11 cellular contexts compared by ENCODE assay signal in the genomic region with DNA sequence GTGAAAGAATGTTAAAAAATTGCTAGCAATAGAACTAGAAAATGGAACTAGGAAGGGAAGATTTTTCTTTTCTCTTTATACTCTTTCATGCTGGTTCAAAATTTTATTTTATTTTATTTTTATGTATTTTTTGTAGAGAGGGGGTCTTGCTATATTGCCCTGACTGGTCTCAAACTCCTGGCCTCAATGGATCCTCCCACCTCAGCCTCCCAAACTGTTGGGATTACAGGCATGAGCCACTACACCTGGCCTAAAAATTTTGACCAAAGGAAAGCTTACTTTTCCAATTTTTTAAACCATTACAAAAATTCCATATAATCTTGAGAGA. TPM values are rescaled to one million over a fixed set of nuclear protein-coding genes. Genes with fewer than 3 reads are reported as not detected.
DNase-seq lines count a peak whose midpoint lies in the region; ATAC-seq and TF ChIP-seq lines count a peak whose summit lies in the region.
"Had no signal": no experiment of that assay in that cellular context is flagged by ENCODE, and none has a peak within 500 bp of the region (broad histone marks: within the 10 kb centered on the region; RNA-seq: fewer than 3 reads in every experiment).

No MANE protein-coding gene starts in this region.

- H3K79me1 ChIP-seq in trophoblast cell (ENCODE audit: low read length): no peaks in the 10 kb centered on the region

- H3K27me3 ChIP-seq in adrenal gland: no peaks in the 10 kb centered on the region
- H3K27me3 ChIP-seq in tibial nerve: no peaks in the 10 kb centered on the region
- H3K27me3 ChIP-seq in trophoblast cell (ENCODE audit: insufficient read depth, low read length): no peaks in the 10 kb centered on the region
- H3K27me3 ChIP-seq: neutrophil had no signal

- peak overlapping the region; percentile 27 for H3K27ac Mint-ChIP-seq in activated naive CD4-positive, alpha-beta T cell treated with anti-CD3 and anti-CD28 coated beads, Interleukin-2, amount 50 U/mL, for 24 hours
- H3K27ac Mint-ChIP-seq in activated naive CD4-positive, alpha-beta T cell treated with anti-CD3 and anti-CD28 coated beads, Interleukin-2, amount 10 ng/mL, durations not matched to agents 7 days and 5 days: no peak overlapping the region
- H3K27ac Mint-ChIP-seq: IgD-negative memory B cell had no signal

- no peak overlapping the region for H2BK120ac ChIP-seq in trophoblast cell (ENCODE audit: insufficient read depth, low read length, poor library complexity)

- H4K12ac ChIP-seq in trophoblast cell (ENCODE audit: low read depth, low read length): no peak overlapping the region

- H3K4me3 ChIP-seq in adrenal gland (no peak overlapping the region), mucosa of descending colon (no peak overlapping the region), tibial nerve (no peak overlapping the region), trophoblast cell (ENCODE audit: low read depth, low read length) (no peak overlapping the region)

- no peaks in the 10 kb centered on the region for H3K36me3 Mint-ChIP-seq in activated naive CD4-positive, alpha-beta T cell treated with anti-CD3 and anti-CD28 coated beads, Interleukin-2, amount 50 U/mL, for 24 hours
- no peaks in the 10 kb centered on the region for H3K36me3 Mint-ChIP-seq in activated naive CD4-positive, alpha-beta T cell treated with anti-CD3 and anti-CD28 coated beads, Interleukin-2, amount 10 ng/mL, durations not matched to agents 7 days and 5 days
- H3K36me3 Mint-ChIP-seq: IgD-negative memory B cell had no signal

- CTCF ChIA-PET in activated naive CD4-positive, alpha-beta T cell treated with anti-CD3 and anti-CD28 coated beads, Interleukin-2, amount 10 ng/mL, durations not matched to agents 7 days and 5 days (lab: Charles Lee): interaction anchor here (0.6 to 3.9 kb wide), 26 partner anchors 8 to 535 kb away, joined by 3 to 31 read pairs (median 5); partner anchors contain the start of genes CYB5B and NOB1

- no peak overlapping the region for H2AFZ ChIP-seq in trophoblast cell (ENCODE audit: insufficient read depth, low read length, poor library complexity)

- H3K4me3 Mint-ChIP-seq in activated naive CD4-positive, alpha-beta T cell treated with anti-CD3 and anti-CD28 coated beads, Interleukin-2, amount 50 U/mL, for 24 hours: peak overlapping the region; percentile 5
- no peak overlapping the region for H3K4me3 Mint-ChIP-seq in activated naive CD4-positive, alpha-beta T cell treated with anti-CD3 and anti-CD28 coated beads, Interleukin-2, amount 10 ng/mL, durations not matched to agents 7 days and 5 days

- H3K4me1 ChIP-seq in adrenal gland (replicated peaks in 1 of 2) (peaks cover 30 to 38% of the 10 kb centered on the region in 2 donors), mucosa of descending colon (ENCODE audit: low read depth) (peaks cover 28% of the 10 kb centered on the region), tibial nerve (peaks cover 0 to 36% (median 16%) of the 10 kb centered on the region in 4 donors), trophoblast cell (ENCODE audit: control insufficient read depth in 1 of 2, insufficient read depth in 2 of 2, low read length in 2 of 2) (no peaks in the 10 kb centered on the region)

- peaks cover 6% of the 10 kb centered on the region for H3K4me1 Mint-ChIP-seq in activated naive CD4-positive, alpha-beta T cell treated with anti-CD3 and anti-CD28 coated beads, Interleukin-2, amount 50 U/mL, for 24 hours
- H3K4me1 Mint-ChIP-seq in activated naive CD4-positive, alpha-beta T cell treated with anti-CD3 and anti-CD28 coated beads, Interleukin-2, amount 10 ng/mL, durations not matched to agents 7 days and 5 days: peaks cover 7% of the 10 kb centered on the region

- no peak overlapping the region for H3K4me2 ChIP-seq in trophoblast cell (ENCODE audit: low read length)

- H4K8ac ChIP-seq in trophoblast cell (ENCODE audit: low read depth, low read length): no peak overlapping the region

- ATAC-seq in mucosa of descending colon: no peak
- no peak for ATAC-seq in HG03139 (IDR thresholded peaks at IDR 0.05; ENCODE audit: unreplicated experiment)

- H3K23ac ChIP-seq in trophoblast cell (ENCODE audit: low read length): no peak overlapping the region

- no peak overlapping the region for H3K18ac ChIP-seq in trophoblast cell (ENCODE audit: low read length)

- no peak overlapping the region for H2AK5ac ChIP-seq in trophoblast cell (ENCODE audit: low read length)

- no peak overlapping the region for H2BK12ac ChIP-seq in trophoblast cell (ENCODE audit: low read length)

- no peak for TF ChIP-seq EP300 in tibial nerve (IDR thresholded peaks at IDR 0.05)

- H3K27ac ChIP-seq in adrenal gland (peak overlapping the region in 3 of 5 donors; percentile 69 to 87 (median 82)), tibial nerve (peak overlapping the region; percentile 77 to 93 (median 89)), trophoblast cell (ENCODE audit: low read depth, low read length) (no peak overlapping the region)

- H3K9me3 ChIP-seq in adrenal gland (replicated peaks in 1 of 3) (no peaks in the 10 kb centered on the region), mucosa of descending colon (no peaks in the 10 kb centered on the region), tibial nerve (no peaks in the 10 kb centered on the region), trophoblast cell (ENCODE audit: insufficient read depth, low read depth, low read length) (no peaks in the 10 kb centered on the region)
- H3K9me3 ChIP-seq: neutrophil had no signal

- H3K4ac ChIP-seq in trophoblast cell (ENCODE audit: low read depth, low read length): no peak overlapping the region

- TF ChIP-seq CTCF in adrenal gland (IDR thresholded peaks at IDR 0.05): no peak
- TF ChIP-seq CTCF in mucosa of descending colon (IDR thresholded peaks at IDR 0.05): peak; percentile 37
- TF ChIP-seq CTCF in tibial nerve (IDR thresholded peaks at IDR 0.05): peak in 1 of 5 experiments; percentile 83

- no peak for DNase-seq in activated naive CD4-positive, alpha-beta T cell treated with anti-CD3 and anti-CD28 coated beads, Interleukin-2, amount 10 ng/mL, durations not matched to agents 7 days and 5 days
- DNase-seq in adrenal gland: no peak
- no peak for DNase-seq in mucosa of descending colon
- no peak for DNase-seq in tibial nerve (ENCODE audit: low spot score in 2 of 2)
- no peak for DNase-seq in trophoblast cell
- DNase-seq in GM19240 (ENCODE audit: insufficient read length, low spot score): no peak

- H3K9me3 Mint-ChIP-seq in activated naive CD4-positive, alpha-beta T cell treated with anti-CD3 and anti-CD28 coated beads, Interleukin-2, amount 50 U/mL, for 24 hours: no peaks in the 10 kb centered on the region
- no peaks in the 10 kb centered on the region for H3K9me3 Mint-ChIP-seq in activated naive CD4-positive, alpha-beta T cell treated with anti-CD3 and anti-CD28 coated beads, Interleukin-2, amount 10 ng/mL, durations not matched to agents 7 days and 5 days
- H3K9me3 Mint-ChIP-seq: IgD-negative memory B cell had no signal

- H2BK5ac ChIP-seq in trophoblast cell (ENCODE audit: low read depth, low read length, poor library complexity): no peak overlapping the region

- intact Hi-C loops in adrenal gland (cut with DNase I): loop anchor here in 1 of 2 donors (10.0 kb wide), 2 partner anchors 89 to 359 kb away; partner anchors contain the start of gene NOB1
- intact Hi-C loops in mucosa of descending colon (cut with DNase I, micrococcal nuclease): no loop called here

- no peak overlapping the region for H3K14ac ChIP-seq in trophoblast cell (ENCODE audit: low read length)

- TF ChIP-seq POLR2A in adrenal gland (IDR thresholded peaks at IDR 0.05): no peak
- TF ChIP-seq POLR2A in tibial nerve (IDR thresholded peaks at IDR 0.05): no peak

- no peaks in the 10 kb centered on the region for H3K79me2 ChIP-seq in trophoblast cell (ENCODE audit: control insufficient read depth, insufficient read depth, low read length, poor library complexity)

- H3K36me3 ChIP-seq in adrenal gland (replicated peaks in 1 of 2) (no peaks in the 10 kb centered on the region), mucosa of descending colon (ENCODE audit: low read depth) (no peaks in the 10 kb centered on the region), tibial nerve (no peaks in the 10 kb centered on the region), trophoblast cell (ENCODE audit: control insufficient read depth in 1 of 2, insufficient read depth in 2 of 2, low read length in 2 of 2) (no peaks in the 10 kb centered on the region)
- H3K36me3 ChIP-seq: neutrophil had no signal

- no peaks in the 10 kb centered on the region for H3K27me3 Mint-ChIP-seq in activated naive CD4-positive, alpha-beta T cell treated with anti-CD3 and anti-CD28 coated beads, Interleukin-2, amount 50 U/mL, for 24 hours
- peaks cover 34% of the 10 kb centered on the region for H3K27me3 Mint-ChIP-seq in activated naive CD4-positive, alpha-beta T cell treated with anti-CD3 and anti-CD28 coated beads, Interleukin-2, amount 10 ng/mL, durations not matched to agents 7 days and 5 days
- H3K27me3 Mint-ChIP-seq: IgD-negative memory B cell had no signal

- no peak overlapping the region for H4K91ac ChIP-seq in trophoblast cell (ENCODE audit: low read depth, low read length)

- no peak overlapping the region for H3K9ac ChIP-seq in trophoblast cell (ENCODE audit: low read length)

RNA-seq across cellular contexts. Expression of gene TERF2, which starts 10.0 kb away (rescaled TPM):
- 10 to 100 TPM; 14.8 to 38.0 (median 27.7) TPM for total RNA-seq in adrenal gland
- 10 to 100 TPM; 11.1 to 50.1 (median 12.4) TPM for polyA plus RNA-seq in adrenal gland
- 10 to 100 TPM; 27.4 to 45.4 (median 35.1) TPM for total RNA-seq in mucosa of descending colon
- 10 to 100 TPM; 18.3 to 66.3 (median 26.0) TPM for total RNA-seq in tibial nerve
- polyA plus RNA-seq in trophoblast cell (2013): 31.2 and 32.6 TPM in 2 replicates

RNA-seq across cellular contexts. Expression of gene CYB5B, which starts 28.6 kb away (rescaled TPM):
- total RNA-seq in adrenal gland (100 to 1,000 TPM; 153 to 763 (median 380) TPM), mucosa of descending colon (100 to 1,000 TPM; 121 to 187 (median 159) TPM), tibial nerve (10 to 100 TPM; 26.6 to 45.9 (median 30.7) TPM)
- polyA plus RNA-seq in adrenal gland: 1,000 to 10,000 TPM in 1 of 3 donors, 100 to 1,000 TPM in 2; 247 to 1,039 (median 489) TPM
- polyA plus RNA-seq in trophoblast cell (2013): 103 and 111 TPM in 2 replicates

RNA-seq across cellular contexts. Expression of gene TMED6, which starts 44.2 kb away (rescaled TPM):
- total RNA-seq in adrenal gland (under 1 TPM in 4 of 8 donors, not detected in 4; 0.28 to 0.56 (median 0.44) TPM), mucosa of descending colon (10 to 100 TPM in 1 of 3 donors, 1 to 10 TPM in 2; 2.2 to 18.1 (median 2.3) TPM), tibial nerve (not detected)
- polyA plus RNA-seq in adrenal gland: 1 to 10 TPM in 1 of 3 donors, under 1 TPM in 1, not detected in 1; 0.22 to 2.5 TPM
- 0.11 and 0.14 TPM in 2 replicates for polyA plus RNA-seq in trophoblast cell (2013)
- total RNA-seq: glomerular endothelial cell had no signal
- polyA plus RNA-seq: IgD-negative memory B cell had no signal

RNA-seq across cellular contexts. Expression of gene NIP7, which starts 56.3 kb away (rescaled TPM):
- total RNA-seq in adrenal gland: 10 to 100 TPM; 10.5 to 38.0 (median 21.6) TPM
- polyA plus RNA-seq in adrenal gland: 10 to 100 TPM; 12.4 to 28.3 (median 13.6) TPM
- total RNA-seq in mucosa of descending colon: 10 to 100 TPM; 20.1 to 25.1 (median 22.4) TPM
- total RNA-seq in tibial nerve: 10 to 100 TPM in 3 of 4 donors, 1 to 10 TPM in 1; 8.2 to 17.1 (median 11.7) TPM
- 19.3 and 20.2 TPM in 2 replicates for polyA plus RNA-seq in trophoblast cell (2013)

RNA-seq across cellular contexts. Expression of gene COG8, which starts 56.5 kb away (rescaled TPM):
- 10 to 100 TPM; 41.2 to 85.3 (median 55.7) TPM for total RNA-seq in adrenal gland
- polyA plus RNA-seq in adrenal gland: 10 to 100 TPM; 26.1 to 30.1 (median 28.0) TPM
- total RNA-seq in mucosa of descending colon: 10 to 100 TPM; 35.6 to 38.3 (median 36.8) TPM
- 10 to 100 TPM; 62.2 to 77.5 (median 70.0) TPM for total RNA-seq in tibial nerve
- polyA plus RNA-seq in trophoblast cell (2013): 21.2 and 21.4 TPM in 2 replicates
